ENCODE assay signal across 8 cellular contexts in the genomic region with DNA sequence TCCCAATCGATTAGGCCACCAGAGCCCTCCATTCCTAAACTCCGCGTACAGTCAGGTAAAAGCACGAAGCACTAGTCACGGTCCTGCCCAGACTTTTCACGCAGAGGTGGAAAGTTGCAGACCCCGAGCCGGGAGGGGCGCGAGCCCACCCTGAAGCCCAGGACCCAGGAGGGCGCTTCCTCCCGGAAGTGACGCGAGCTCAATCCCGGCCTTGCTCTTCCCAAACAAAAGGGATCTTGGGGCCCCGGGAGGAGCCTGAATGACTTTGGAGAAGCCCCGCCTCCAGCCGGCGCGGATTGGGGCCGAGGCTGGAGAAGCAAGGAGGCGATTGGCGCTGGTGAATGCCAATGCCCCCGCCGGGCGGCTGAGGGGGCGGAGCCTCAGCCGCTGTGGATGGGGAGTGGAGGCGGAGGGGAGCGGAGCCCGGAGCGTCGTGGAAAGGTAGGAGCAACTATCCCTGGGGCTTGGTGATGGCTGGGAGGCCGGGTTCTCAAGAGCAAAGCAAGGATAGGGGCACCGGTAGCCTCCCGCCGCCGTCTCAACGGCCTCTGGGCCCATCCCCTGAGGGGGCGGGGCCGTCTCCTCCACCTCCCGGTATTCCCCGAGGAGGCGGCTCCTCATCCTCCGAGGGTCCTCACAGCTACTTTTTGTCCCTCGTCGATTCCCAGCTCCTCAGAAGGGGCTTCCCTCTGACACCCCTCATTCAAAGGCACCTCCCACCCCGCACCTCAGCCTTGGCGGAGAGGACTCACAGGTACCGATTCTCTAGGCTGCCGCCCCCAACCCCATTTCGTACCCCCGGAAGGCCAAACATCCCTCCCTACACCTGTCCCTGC. TPM values are rescaled to one million over a fixed set of nuclear protein-coding genes. Genes with fewer than 3 reads are reported as not detected.
DNase-seq lines count a peak whose midpoint lies in the region; ATAC-seq and TF ChIP-seq lines count a peak whose summit lies in the region.

A gene with protein sequence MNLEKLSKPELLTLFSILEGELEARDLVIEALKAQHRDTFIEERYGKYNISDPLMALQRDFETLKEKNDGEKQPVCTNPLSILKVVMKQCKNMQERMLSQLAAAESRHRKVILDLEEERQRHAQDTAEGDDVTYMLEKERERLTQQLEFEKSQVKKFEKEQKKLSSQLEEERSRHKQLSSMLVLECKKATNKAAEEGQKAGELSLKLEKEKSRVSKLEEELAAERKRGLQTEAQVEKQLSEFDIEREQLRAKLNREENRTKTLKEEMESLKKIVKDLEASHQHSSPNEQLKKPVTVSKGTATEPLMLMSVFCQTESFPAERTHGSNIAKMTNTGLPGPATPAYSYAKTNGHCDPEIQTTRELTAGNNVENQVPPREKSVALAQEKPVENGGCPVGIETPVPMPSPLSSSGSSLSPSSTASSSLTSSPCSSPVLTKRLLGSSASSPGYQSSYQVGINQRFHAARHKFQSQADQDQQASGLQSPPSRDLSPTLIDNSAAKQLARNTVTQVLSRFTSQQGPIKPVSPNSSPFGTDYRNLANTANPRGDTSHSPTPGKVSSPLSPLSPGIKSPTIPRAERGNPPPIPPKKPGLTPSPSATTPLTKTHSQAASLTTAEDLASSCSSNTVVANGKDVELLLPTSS (plus strand): TSS at position 383 of the 836 bp plus-strand sequence. CDS start 19,952 bp downstream, outside the sequence.

- peaks cover 32 to 37% of the 10 kb centered on the region in 2 donors for H3K4me1 ChIP-seq in duodenal mucosa (ENCODE audit: control insufficient read depth in 1 of 2, insufficient read depth in 2 of 2, low read length in 2 of 2)

- H3K9ac ChIP-seq in duodenal mucosa (ENCODE audit: low read depth in 1 of 2, low read length in 2 of 2), result peak within 1 kb of the TSS; percentile 79 to 88

- H3K27me3 ChIP-seq in BJ (ENCODE audit: control insufficient read depth, insufficient read depth, low read length) (no peaks in the 10 kb centered on the region), duodenal mucosa (ENCODE audit: control insufficient read depth in 1 of 2, insufficient read depth in 2 of 2, low read length in 2 of 2) (no peaks in the 10 kb centered on the region)

- CTCF ChIA-PET in BJ (lab: Yijun Ruan, JAX), result interaction anchor here (0.9 to 9.4 kb wide), 11 partner anchors 27 to 321 kb away, joined by 3 to 119 read pairs (median 4); a partner anchor contains a TSS
- CTCF ChIA-PET in activated CD4-positive, alpha-beta memory T cell treated with anti-CD3 and anti-CD28 coated beads for 36 hours (lab: Charles Lee), result interaction anchor here (1.2 kb wide), 1 partner anchor 312 kb away, joined by 3 read pairs; no protein-coding TSS in a partner anchor

- peak within 1 kb of the TSS; percentile 85 for H3K27ac ChIP-seq in duodenal mucosa (ENCODE audit: low read depth, low read length)

- TF ChIP-seq CTCF in BJ (IDR thresholded peaks at IDR 0.05; ENCODE audit: insufficient read depth, low read depth, low read length) (no peak), lower leg skin (IDR thresholded peaks at IDR 0.05) (no peak)

- intact Hi-C loops in activated CD4-positive, alpha-beta memory T cell treated with anti-CD3 and anti-CD28 coated beads for 36 hours (cut with micrococcal nuclease), result loop anchor here (1.0 to 2.0 kb wide), 2 partner anchors 222 to 319 kb away; a partner anchor contains a TSS
- intact Hi-C loops in lower leg skin (cut with DNase I; ENCODE audit: low total_unique reads), result loop anchor here (10.0 kb wide), 1 partner anchor 219 kb away; a partner anchor contains a TSS

- H3K4me1 Mint-ChIP-seq in activated CD4-positive, alpha-beta memory T cell treated with anti-CD3 and anti-CD28 coated beads for 36 hours (ENCODE audit: low read depth), result peaks cover 33% of the 10 kb centered on the region

- H3K4me3 ChIP-seq in BJ (ENCODE audit: low read depth, low read length), result peak within 1 kb of the TSS; percentile 90
- peak within 1 kb of the TSS; percentile 94 to 100 for H3K4me3 ChIP-seq in duodenal mucosa (ENCODE audit: low read depth in 1 of 2, low read length in 2 of 2)
- H3K4me3 ChIP-seq in lower leg skin (ENCODE audit: low read depth, poor library complexity, severe bottlenecking), result peak within 1 kb of the TSS; percentile 84

- H3K9me3 Mint-ChIP-seq in activated CD4-positive, alpha-beta memory T cell treated with anti-CD3 and anti-CD28 coated beads for 36 hours, result no peaks in the 10 kb centered on the region

- peaks cover 14% of the 10 kb centered on the region for H3K27me3 Mint-ChIP-seq in activated CD4-positive, alpha-beta memory T cell treated with anti-CD3 and anti-CD28 coated beads for 36 hours

- no peaks in the 10 kb centered on the region for H3K36me3 Mint-ChIP-seq in activated CD4-positive, alpha-beta memory T cell treated with anti-CD3 and anti-CD28 coated beads for 36 hours

- H3K36me3 ChIP-seq in BJ (ENCODE audit: control insufficient read depth, insufficient read depth, low read length) (no peaks in the 10 kb centered on the region), duodenal mucosa (ENCODE audit: control insufficient read depth in 1 of 2, insufficient read depth in 2 of 2, low read length in 2 of 2) (no peaks in the 10 kb centered on the region)

- H3K9me3 ChIP-seq in duodenal mucosa (ENCODE audit: control insufficient read depth in 1 of 2, low read length in 2 of 2), result no peaks in the 10 kb centered on the region

- POLR2A ChIA-PET in BJ (lab: Charles Lee), result interaction anchor here (0.5 to 0.8 kb wide), 2 partner anchors 10 to 33 kb away, joined by 3 read pairs; no protein-coding TSS in a partner anchor
- POLR2A ChIA-PET in activated CD4-positive, alpha-beta memory T cell treated with anti-CD3 and anti-CD28 coated beads for 36 hours (lab: Charles Lee), result no interaction called here

- no peak for TF ChIP-seq POLR2A in lower leg skin (IDR thresholded peaks at IDR 0.05)

- peak; percentile 87 for ATAC-seq in GM19328 (IDR thresholded peaks at IDR 0.05; ENCODE audit: unreplicated experiment)
- peak; percentile 57 for ATAC-seq in HG03469 (IDR thresholded peaks at IDR 0.05; ENCODE audit: unreplicated experiment)

- H3K4me3 Mint-ChIP-seq in activated CD4-positive, alpha-beta memory T cell treated with anti-CD3 and anti-CD28 coated beads for 36 hours, result peak within 1 kb of the TSS; percentile 91

- DNase-seq in BJ (ENCODE audit: low read depth) (peak; percentile 63), NCI-H526 treated with DMSO at 0.1 percent for 48 hours (lab: John Stamatoyannopoulos, UW) (peak; percentile 92), lower leg skin (ENCODE audit: low spot score in 2 of 2) (peak; percentile 98 to 99)
- DNase-seq in activated CD4-positive, alpha-beta memory T cell treated with anti-CD3 and anti-CD28 coated beads for 36 hours, result peak; percentile 86
- peak; percentile 77 to 78 for DNase-seq in stimulated activated CD4-positive, alpha-beta T cell treated with anti-CD3 and anti-CD28 coated beads, Interleukin-4, amount 100 ng/mL, for 4 hours

- H3K27ac Mint-ChIP-seq in activated CD4-positive, alpha-beta memory T cell treated with anti-CD3 and anti-CD28 coated beads for 36 hours, result no peak within 1 kb of the TSS

- WGBS in lower leg skin, 2 donors, result 0 to 1% methylated on average over 53 of the region's 53 CpGs

RNA-seq across cellular contexts. Expression of the gene that starts here (rescaled TPM):
- 17.2 and 19.8 TPM in 2 replicates for polyA plus RNA-seq in BJ (2011; rRNA removed)
- 20.7 and 35.2 TPM in 2 replicates for polyA minus RNA-seq in BJ (2011; rRNA and poly(A)+ RNA removed)
- 1 to 10 TPM; 5.4 to 5.9 TPM for total RNA-seq in activated CD4-positive, alpha-beta memory T cell treated with anti-CD3 and anti-CD28 coated beads for 36 hours
- total RNA-seq in lower leg skin, result 10 to 100 TPM; 53.5 to 66.6 (median 59.6) TPM

Comparison
In these comparisons a context has a peak if more than half of its experiments do, and no peak if none do; other contexts are left out.
1. Peak in every context shown above with its lines: DNase-seq, ATAC-seq, H3K4me3 ChIP-seq and H3K27ac ChIP-seq.
2. RNA of the gene that starts here (total RNA-seq): 53.5 to 66.6 TPM in lower leg skin; 5.4 to 5.9 TPM in activated CD4-positive, alpha-beta memory T cell treated with anti-CD3 and anti-CD28 coated beads for 36 hours; every median in the first group is over 4 times any median in the second.